Comparison of ENCODE assay signal across 1 cellular context in genomic region chr19:18282021-18282787, GRCh38.
A peak's percentile ranks its signal among the peaks of the same experiment; 100 is the strongest.
TF ChIP-seq lines count a peak whose summit lies in the region.

No MANE protein-coding gene starts in this region.

TF ChIP-seq in A549, 52 proteins besides CTCF, POLR2A, EP300 and RAD21 (continued from another document):
- TF ChIP-seq ATOH8 (CRISPR knock-in tag; IDR thresholded peaks at IDR 0.05; ENCODE audit: low read depth) (no peak), GATA3 (IDR thresholded peaks at IDR 0.05; ENCODE audit: borderline replicate concordance) (0 out of 2 replicates have a peak, but pooled peaks have one; percentile 14), CEBPB (IDR thresholded peaks at IDR 0.05) (no peak), SMC3 (IDR thresholded peaks at IDR 0.05) (no peak; the same call in 2 of the 3 replicates), MAFK (IDR thresholded peaks at IDR 0.05; ENCODE audit: partially characterized antibody) (no peak), JUNB (IDR thresholded peaks at IDR 0.05) (no peak), CBX8 (IDR thresholded peaks at IDR 0.05) (no peak), MYC (IDR thresholded peaks at IDR 0.05; ENCODE audit: borderline replicate concordance, low read length) (no peak; the same call in 1 of the 2 replicates), HOXB5 (CRISPR knock-in tag; IDR thresholded peaks at IDR 0.05) (no peak), REST (IDR thresholded peaks at IDR 0.05) (no peak), PHF8 (IDR thresholded peaks at IDR 0.05; ENCODE audit: borderline replicate concordance, low read depth) (peak; percentile 34; the same call in 1 of the 2 replicates), HOXA7 (CRISPR knock-in tag; IDR thresholded peaks at IDR 0.05) (peak; percentile 66; the same call in 1 of the 2 replicates), ZNF302 (CRISPR knock-in tag; IDR thresholded peaks at IDR 0.05) (no peak), HDAC2 (IDR thresholded peaks at IDR 0.05) (no peak), ESRRA (IDR thresholded peaks at IDR 0.05; ENCODE audit: borderline replicate concordance, low read length) (no peak), MAZ (IDR thresholded peaks at IDR 0.05; ENCODE audit: borderline replicate concordance, low read depth, low read length) (no peak), ZFP36 (IDR thresholded peaks at IDR 0.05; ENCODE audit: borderline replicate concordance, partially characterized antibody) (no peak), EHF (CRISPR knock-in tag; IDR thresholded peaks at IDR 0.05) (no peak), TP53 (CRISPR knock-in tag; IDR thresholded peaks at IDR 0.05) (peak; percentile 85), E2F6 (IDR thresholded peaks at IDR 0.05; ENCODE audit: borderline replicate concordance, low read depth) (no peak), RCOR1 (IDR thresholded peaks at IDR 0.05; ENCODE audit: low read depth, low read length) (no peak), USF2 (IDR thresholded peaks at IDR 0.05) (no peak), RARB (CRISPR knock-in tag; IDR thresholded peaks at IDR 0.05) (peak; percentile 48; the same call in 1 of the 2 replicates), KDM5A (IDR thresholded peaks at IDR 0.05) (no peak), ELK1 (IDR thresholded peaks at IDR 0.05; ENCODE audit: low read depth, low read length) (no peak), RNF2 (IDR thresholded peaks at IDR 0.05; ENCODE audit: borderline replicate concordance, low read depth) (no peak), MAX (IDR thresholded peaks at IDR 0.05) (peak; percentile 53), HMGXB4 (CRISPR knock-in tag; IDR thresholded peaks at IDR 0.05; ENCODE audit: borderline replicate concordance) (0 out of 2 replicates have a peak, but pooled peaks have one; percentile 63), CHD2 (IDR thresholded peaks at IDR 0.05; ENCODE audit: low read length, partially characterized antibody) (no peak), NFE2L2 (conservative IDR thresholded peaks at IDR 0.05; ENCODE audit: low read length) (no peak), JUN (IDR thresholded peaks at IDR 0.05) (peak in 1 of 2 experiments; percentile 73; a peak in 2 of 5 replicates), SREBF2 (IDR thresholded peaks at IDR 0.05) (no peak), KDM1A (IDR thresholded peaks at IDR 0.05; ENCODE audit: low read depth) (no peak), CBX2 (IDR thresholded peaks at IDR 0.05; ENCODE audit: borderline replicate concordance, low read depth) (no peak), HEYL (CRISPR knock-in tag; IDR thresholded peaks at IDR 0.05) (no peak), ZSCAN20 (CRISPR knock-in tag; IDR thresholded peaks at IDR 0.05) (no peak), FOSB (CRISPR knock-in tag; IDR thresholded peaks at IDR 0.05) (peak; percentile 24; the same call in 1 of the 2 replicates), HOXB13 (CRISPR knock-in tag; IDR thresholded peaks at IDR 0.05; ENCODE audit: low read depth) (no peak), NR3C1 (IDR thresholded peaks at IDR 0.05) (no peak), ZC3H11A (IDR thresholded peaks at IDR 0.05) (no peak)
